In genomic region chr10:93333278-93333978, GRCh38 we compare ENCODE assay signal across 17 cellular contexts.
DNase-seq lines count a peak whose midpoint lies in the region; ATAC-seq and TF ChIP-seq lines count a peak whose summit lies in the region.
"Had no signal": no experiment of that assay in that cellular context is flagged by ENCODE, and none has a peak within 500 bp of the region (broad histone marks: within the 10 kb centered on the region; RNA-seq: fewer than 3 reads in every experiment).

No MANE protein-coding gene starts in this region.

- H3K9ac ChIP-seq in trophoblast cell (ENCODE audit: low read length), result no peak overlapping the region

- no peak overlapping the region for H3K23ac ChIP-seq in trophoblast cell (ENCODE audit: low read length)

- H3K4me1 ChIP-seq in trophoblast cell (ENCODE audit: control insufficient read depth in 1 of 2, insufficient read depth in 2 of 2, low read length in 2 of 2), result peaks cover 19 to 21% of the 10 kb centered on the region in 2 experiments
- H3K4me1 ChIP-seq: tibial nerve had no signal

- no peak overlapping the region for H2BK120ac ChIP-seq in trophoblast cell (ENCODE audit: insufficient read depth, low read length, poor library complexity)

- no peak overlapping the region for H4K91ac ChIP-seq in trophoblast cell (ENCODE audit: low read depth, low read length)

- H3K4me3 ChIP-seq in coronary artery, result no peak overlapping the region
- H3K4me3 ChIP-seq in trophoblast cell (ENCODE audit: low read depth, low read length), result no peak overlapping the region
- H3K4me3 ChIP-seq in brain microvascular endothelial cell (ENCODE audit: low read depth, low read length), result no peak overlapping the region
- H3K4me3 ChIP-seq: tibial nerve had no signal

- H3K27me3 ChIP-seq in trophoblast cell (ENCODE audit: insufficient read depth, low read length) (no peaks in the 10 kb centered on the region), brain microvascular endothelial cell (replicated peaks) (no peaks in the 10 kb centered on the region)
- H3K27me3 ChIP-seq: tibial nerve had no signal

- no peak overlapping the region for H3K4ac ChIP-seq in trophoblast cell (ENCODE audit: low read depth, low read length)

- H3K14ac ChIP-seq in trophoblast cell (ENCODE audit: low read length), result no peak overlapping the region

- H3K79me1 ChIP-seq in trophoblast cell (ENCODE audit: low read length), result peaks cover 2% of the 10 kb centered on the region

- H2AK5ac ChIP-seq in trophoblast cell (ENCODE audit: low read length), result no peak overlapping the region

- TF ChIP-seq CTCF in coronary artery (IDR thresholded peaks at IDR 0.05) (no peak), brain microvascular endothelial cell (IDR thresholded peaks at IDR 0.05; ENCODE audit: low read depth, low read length, missing control alignments) (no peak)

- no CpG with 5 or more reads among the region's 15 CpGs for WGBS in trophoblast cell (ENCODE audit: extremely low coverage, insufficient coverage, insufficient read length)

- in situ Hi-C loops in brain microvascular endothelial cell (cut with HindIII; ENCODE audit: low pct_ligation_motif_present, low sequenced_read_pairs), result no loop called here

- DNase-seq in HPDE6-E6E7 (ENCODE audit: extremely low spot score) (peak; percentile 31), NCI-H69 (lab: John Stamatoyannopoulos, UW) (peak; percentile 93), coronary artery (ENCODE audit: low spot score) (peak; percentile 61), trophoblast cell (peak; percentile 53 to 62), brain microvascular endothelial cell (no peak), NCI-H187 (lab: John Stamatoyannopoulos, UW) (no peak)
- DNase-seq: activated CD4-positive, alpha-beta T cell treated with anti-CD3 and anti-CD28 coated beads, Interleukin-2, amount 50 U/mL, for 48 hours; central memory CD4-positive, alpha-beta T cell; effector memory CD4-positive, alpha-beta T cell; foreskin melanocyte; KBM-7; NCI-H1048; NCI-H510A treated with DMSO at 0.1 percent for 48 hours; small intestine; stimulated activated naive B cell treated with anti-CD40 and anti-IgM and Interleukin-4, amounts not matched to agents 10 μg/mL and 1 μg/mL and 100 μg/mL, for 72 hours had no signal

- H3K79me2 ChIP-seq in trophoblast cell (ENCODE audit: control insufficient read depth, insufficient read depth, low read length, poor library complexity), result no peaks in the 10 kb centered on the region

- no peak overlapping the region for H2BK12ac ChIP-seq in trophoblast cell (ENCODE audit: low read length)

- H4K8ac ChIP-seq in trophoblast cell (ENCODE audit: low read depth, low read length), result no peak overlapping the region

- ATAC-seq in HG02840 (IDR thresholded peaks at IDR 0.05; ENCODE audit: low FRiP score, unreplicated experiment), result no peak
- ATAC-seq: stimulated activated naive B cell treated with anti-CD40 and anti-IgM and Interleukin-4, amounts not matched to agents 10 μg/mL and 1 μg/mL and 100 μg/mL, for 72 hours had no signal

- no peak overlapping the region for H3K18ac ChIP-seq in trophoblast cell (ENCODE audit: low read length)

- no peak overlapping the region for H3K4me2 ChIP-seq in trophoblast cell (ENCODE audit: low read length)

- H3K36me3 ChIP-seq in trophoblast cell (ENCODE audit: control insufficient read depth in 1 of 2, insufficient read depth in 2 of 2, low read length in 2 of 2) (peaks cover 29 to 44% of the 10 kb centered on the region in 2 experiments), brain microvascular endothelial cell (replicated peaks) (peaks cover 94% of the 10 kb centered on the region)

- H2BK5ac ChIP-seq in trophoblast cell (ENCODE audit: low read depth, low read length, poor library complexity), result no peak overlapping the region

- H4K12ac ChIP-seq in trophoblast cell (ENCODE audit: low read depth, low read length), result no peak overlapping the region

- no peak overlapping the region for H2AFZ ChIP-seq in trophoblast cell (ENCODE audit: insufficient read depth, low read length, poor library complexity)

- no peaks in the 10 kb centered on the region for H3K9me3 ChIP-seq in trophoblast cell (ENCODE audit: insufficient read depth, low read depth, low read length)
- H3K9me3 ChIP-seq: tibial nerve had no signal

- no peak overlapping the region for H3K27ac ChIP-seq in coronary artery
- H3K27ac ChIP-seq in trophoblast cell (ENCODE audit: low read depth, low read length), result no peak overlapping the region
- H3K27ac ChIP-seq in brain microvascular endothelial cell, result no peak overlapping the region
- H3K27ac ChIP-seq: tibial nerve had no signal

Comparison
In these comparisons a context has a peak if more than half of its experiments do, and no peak if none do; other contexts are left out.
1. DNase-seq: peak in HPDE6-E6E7 (single experiment), NCI-H69 (single experiment), coronary artery (single experiment) and trophoblast cell (2 of 2); none in brain microvascular endothelial cell (single experiment) and NCI-H187 (0 of 2).